ENCODE assay signal across 1 cellular context in genomic region chr20:32578840-32579239, GRCh38.
TF ChIP-seq lines count a peak whose summit lies in the region.

No MANE protein-coding gene starts in this region.

TF ChIP-seq in HepG2, 621 proteins besides CTCF, POLR2A, EP300 and RAD21 (continued from another document):
- TF ChIP-seq, protein P1, sequence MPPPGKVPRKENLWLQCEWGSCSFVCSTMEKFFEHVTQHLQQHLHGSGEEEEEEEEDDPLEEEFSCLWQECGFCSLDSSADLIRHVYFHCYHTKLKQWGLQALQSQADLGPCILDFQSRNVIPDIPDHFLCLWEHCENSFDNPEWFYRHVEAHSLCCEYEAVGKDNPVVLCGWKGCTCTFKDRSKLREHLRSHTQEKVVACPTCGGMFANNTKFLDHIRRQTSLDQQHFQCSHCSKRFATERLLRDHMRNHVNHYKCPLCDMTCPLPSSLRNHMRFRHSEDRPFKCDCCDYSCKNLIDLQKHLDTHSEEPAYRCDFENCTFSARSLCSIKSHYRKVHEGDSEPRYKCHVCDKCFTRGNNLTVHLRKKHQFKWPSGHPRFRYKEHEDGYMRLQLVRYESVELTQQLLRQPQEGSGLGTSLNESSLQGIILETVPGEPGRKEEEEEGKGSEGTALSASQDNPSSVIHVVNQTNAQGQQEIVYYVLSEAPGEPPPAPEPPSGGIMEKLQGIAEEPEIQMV (CRISPR knock-in tag; IDR thresholded peaks at IDR 0.05; ENCODE audit: low read depth) = no peak
- TF ChIP-seq MAFK (conservative IDR thresholded peaks at IDR 0.05 in 1 of 2, IDR thresholded peaks at IDR 0.05 in 1 of 2; ENCODE audit: low read length in 2 of 2) = no peak
- no peak for TF ChIP-seq ZNF546 (CRISPR knock-in tag; conservative IDR thresholded peaks at IDR 0.05)
- TF ChIP-seq, protein P2, sequence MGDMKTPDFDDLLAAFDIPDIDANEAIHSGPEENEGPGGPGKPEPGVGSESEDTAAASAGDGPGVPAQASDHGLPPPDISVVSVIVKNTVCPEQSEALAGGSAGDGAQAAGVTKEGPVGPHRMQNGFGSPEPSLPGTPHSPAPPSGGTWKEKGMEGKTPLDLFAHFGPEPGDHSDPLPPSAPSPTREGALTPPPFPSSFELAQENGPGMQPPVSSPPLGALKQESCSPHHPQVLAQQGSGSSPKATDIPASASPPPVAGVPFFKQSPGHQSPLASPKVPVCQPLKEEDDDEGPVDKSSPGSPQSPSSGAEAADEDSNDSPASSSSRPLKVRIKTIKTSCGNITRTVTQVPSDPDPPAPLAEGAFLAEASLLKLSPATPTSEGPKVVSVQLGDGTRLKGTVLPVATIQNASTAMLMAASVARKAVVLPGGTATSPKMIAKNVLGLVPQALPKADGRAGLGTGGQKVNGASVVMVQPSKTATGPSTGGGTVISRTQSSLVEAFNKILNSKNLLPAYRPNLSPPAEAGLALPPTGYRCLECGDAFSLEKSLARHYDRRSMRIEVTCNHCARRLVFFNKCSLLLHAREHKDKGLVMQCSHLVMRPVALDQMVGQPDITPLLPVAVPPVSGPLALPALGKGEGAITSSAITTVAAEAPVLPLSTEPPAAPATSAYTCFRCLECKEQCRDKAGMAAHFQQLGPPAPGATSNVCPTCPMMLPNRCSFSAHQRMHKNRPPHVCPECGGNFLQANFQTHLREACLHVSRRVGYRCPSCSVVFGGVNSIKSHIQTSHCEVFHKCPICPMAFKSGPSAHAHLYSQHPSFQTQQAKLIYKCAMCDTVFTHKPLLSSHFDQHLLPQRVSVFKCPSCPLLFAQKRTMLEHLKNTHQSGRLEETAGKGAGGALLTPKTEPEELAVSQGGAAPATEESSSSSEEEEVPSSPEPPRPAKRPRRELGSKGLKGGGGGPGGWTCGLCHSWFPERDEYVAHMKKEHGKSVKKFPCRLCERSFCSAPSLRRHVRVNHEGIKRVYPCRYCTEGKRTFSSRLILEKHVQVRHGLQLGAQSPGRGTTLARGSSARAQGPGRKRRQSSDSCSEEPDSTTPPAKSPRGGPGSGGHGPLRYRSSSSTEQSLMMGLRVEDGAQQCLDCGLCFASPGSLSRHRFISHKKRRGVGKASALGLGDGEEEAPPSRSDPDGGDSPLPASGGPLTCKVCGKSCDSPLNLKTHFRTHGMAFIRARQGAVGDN (CRISPR knock-in tag; IDR thresholded peaks at IDR 0.05) = peak; percentile 29; the same call in 1 of the 2 replicates
- TF ChIP-seq, protein P3, sequence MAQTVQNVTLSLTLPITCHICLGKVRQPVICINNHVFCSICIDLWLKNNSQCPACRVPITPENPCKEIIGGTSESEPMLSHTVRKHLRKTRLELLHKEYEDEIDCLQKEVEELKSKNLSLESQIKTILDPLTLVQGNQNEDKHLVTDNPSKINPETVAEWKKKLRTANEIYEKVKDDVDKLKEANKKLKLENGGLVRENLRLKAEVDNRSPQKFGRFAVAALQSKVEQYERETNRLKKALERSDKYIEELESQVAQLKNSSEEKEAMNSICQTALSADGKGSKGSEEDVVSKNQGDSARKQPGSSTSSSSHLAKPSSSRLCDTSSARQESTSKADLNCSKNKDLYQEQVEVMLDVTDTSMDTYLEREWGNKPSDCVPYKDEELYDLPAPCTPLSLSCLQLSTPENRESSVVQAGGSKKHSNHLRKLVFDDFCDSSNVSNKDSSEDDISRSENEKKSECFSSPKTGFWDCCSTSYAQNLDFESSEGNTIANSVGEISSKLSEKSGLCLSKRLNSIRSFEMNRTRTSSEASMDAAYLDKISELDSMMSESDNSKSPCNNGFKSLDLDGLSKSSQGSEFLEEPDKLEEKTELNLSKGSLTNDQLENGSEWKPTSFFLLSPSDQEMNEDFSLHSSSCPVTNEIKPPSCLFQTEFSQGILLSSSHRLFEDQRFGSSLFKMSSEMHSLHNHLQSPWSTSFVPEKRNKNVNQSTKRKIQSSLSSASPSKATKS (CRISPR knock-in tag; IDR thresholded peaks at IDR 0.05) = no peak
